In genomic region chr21:33258475-33258874, GRCh38 we compare ENCODE assay signal across 19 cellular contexts. TPM values are rescaled to one million over a fixed set of nuclear protein-coding genes. Genes with fewer than 3 reads are reported as not detected.
DNase-seq lines count a peak whose midpoint lies in the region; ATAC-seq and TF ChIP-seq lines count a peak whose summit lies in the region.
"Had no signal": no experiment of that assay in that cellular context is flagged by ENCODE, and none has a peak within 500 bp of the region (broad histone marks: within the 10 kb centered on the region; RNA-seq: fewer than 3 reads in every experiment).

No MANE protein-coding gene starts in this region.

- no peak overlapping the region for H3K4me2 ChIP-seq in IMR-90 (ENCODE audit: low read depth, low read length)

- no peak overlapping the region for H3K14ac ChIP-seq in IMR-90 (replicated peaks; ENCODE audit: low read depth, low read length)

- WGBS in IMR-90 (ENCODE audit: extremely low coverage in 2 of 2, insufficient read length in 1 of 2), 2 experiments, result 86% methylated on average over 1 of the region's 9 CpGs; no CpG with 5 or more reads in 1 of the 2 experiments

- no peak for DNase-seq in CD4-positive, CD25-positive, alpha-beta regulatory T cell
- DNase-seq in IMR-90, result no peak
- no peak for DNase-seq in activated naive CD8-positive, alpha-beta T cell treated with anti-CD3 and anti-CD28 coated beads, Interleukin-2, amount 50 U/mL, for 24 hours
- no peak for DNase-seq in naive thymus-derived CD8-positive, alpha-beta T cell
- DNase-seq in AML-193 (lab: John Stamatoyannopoulos, UW), result no peak
- no peak for DNase-seq in substantia nigra (lab: John Stamatoyannopoulos, UW)
- DNase-seq: C1 segment of cervical spinal cord, DMS79 treated with DMSO at 0.1 percent for 48 hours, GDM1, H9, Kasumi-1, NCI-H187 treated with DMSO at 0.1 percent for 48 hours, NCI-H2171 treated with DMSO at 0.1 percent for 48 hours, NCI-H774 had no signal

- TF ChIP-seq RAD21 in IMR-90 (IDR thresholded peaks at IDR 0.05; ENCODE audit: low read length), result no peak

- no peak overlapping the region for H2BK5ac ChIP-seq in IMR-90 (ENCODE audit: low read depth, low read length, poor library complexity, severe bottlenecking)

- H3K9me3 Mint-ChIP-seq in CD4-positive, CD25-positive, alpha-beta regulatory T cell, result peaks cover 0 to 4% (median 0%) of the 10 kb centered on the region in 7 donors
- H3K9me3 Mint-ChIP-seq in activated naive CD8-positive, alpha-beta T cell treated with anti-CD3 and anti-CD28 coated beads, Interleukin-2, amount 50 U/mL, for 24 hours, result peaks cover 5% of the 10 kb centered on the region
- peaks cover 0 to 7% (median 4%) of the 10 kb centered on the region in 9 donors for H3K9me3 Mint-ChIP-seq in naive thymus-derived CD8-positive, alpha-beta T cell

- no peak overlapping the region for H3K56ac ChIP-seq in IMR-90 (ENCODE audit: extremely low read depth, insufficient read depth, low read length)

- peak overlapping the region in 2 of 4 donors; percentile 23 to 58 for H3K4me3 Mint-ChIP-seq in CD4-positive, CD25-positive, alpha-beta regulatory T cell
- H3K4me3 Mint-ChIP-seq in activated naive CD8-positive, alpha-beta T cell treated with anti-CD3 and anti-CD28 coated beads, Interleukin-2, amount 50 U/mL, for 24 hours, result no peak overlapping the region
- H3K4me3 Mint-ChIP-seq in naive thymus-derived CD8-positive, alpha-beta T cell, result no peak overlapping the region
- H3K4me3 Mint-ChIP-seq: H9 had no signal

- H3K36me3 Mint-ChIP-seq in CD4-positive, CD25-positive, alpha-beta regulatory T cell, result peaks cover 54% of the 10 kb centered on the region
- H3K36me3 Mint-ChIP-seq in activated naive CD8-positive, alpha-beta T cell treated with anti-CD3 and anti-CD28 coated beads, Interleukin-2, amount 50 U/mL, for 24 hours (ENCODE audit: low read depth), result peaks cover 58% of the 10 kb centered on the region
- H3K36me3 Mint-ChIP-seq in naive thymus-derived CD8-positive, alpha-beta T cell, result peaks cover 18 to 67% (median 52%) of the 10 kb centered on the region in 3 donors

- H3K18ac ChIP-seq in IMR-90 (ENCODE audit: low read depth, low read length), result no peak overlapping the region

- H3K4ac ChIP-seq in IMR-90 (ENCODE audit: low read depth, low read length), result peak overlapping the region; percentile 51; the same call in 1 of the 2 replicates

- no peak overlapping the region for H3K23ac ChIP-seq in IMR-90 (ENCODE audit: low read depth, low read length)

- peak overlapping the region; percentile 10 for H3K27ac ChIP-seq in CD4-positive, CD25-positive, alpha-beta regulatory T cell (ENCODE audit: insufficient read depth, low read length, poor library complexity, severe bottlenecking)
- H3K27ac ChIP-seq in IMR-90 (ENCODE audit: insufficient read depth, low read length), result no peak overlapping the region
- H3K27ac ChIP-seq in substantia nigra (ENCODE audit: low read depth, low read length, poor library complexity, severe bottlenecking), result no peak overlapping the region

- no peak overlapping the region for H2AK9ac ChIP-seq in IMR-90 (replicated peaks; ENCODE audit: low read depth, low read length, poor library complexity)

- H2BK20ac ChIP-seq in IMR-90 (ENCODE audit: low read depth, low read length), result no peak overlapping the region

- no TSS peak for BruUV-seq in IMR-90 (replicated peaks; lab: Mats Ljungman, UMichigan)

- peaks cover 31% of the 10 kb centered on the region for H3K4me1 ChIP-seq in CD4-positive, CD25-positive, alpha-beta regulatory T cell (ENCODE audit: control insufficient read depth, insufficient read depth, low read length, poor library complexity, severe bottlenecking)
- peaks cover 4% of the 10 kb centered on the region for H3K4me1 ChIP-seq in IMR-90 (ENCODE audit: control insufficient read depth, insufficient read depth, low read length)

- H3K36me3 ChIP-seq in CD4-positive, CD25-positive, alpha-beta regulatory T cell (ENCODE audit: control insufficient read depth, insufficient read depth, low read length), result peaks cover 72% of the 10 kb centered on the region
- peaks cover 27% of the 10 kb centered on the region for H3K36me3 ChIP-seq in IMR-90 (ENCODE audit: control insufficient read depth, insufficient read depth, low read length)

- no peak overlapping the region for H3K4me3 ChIP-seq in CD4-positive, CD25-positive, alpha-beta regulatory T cell (ENCODE audit: low read depth, low read length)
- no peak overlapping the region for H3K4me3 ChIP-seq in IMR-90 (ENCODE audit: insufficient read depth, low read depth, low read length)

- no peaks in the 10 kb centered on the region for H3K9me3 ChIP-seq in CD4-positive, CD25-positive, alpha-beta regulatory T cell (ENCODE audit: control insufficient read depth in 2 of 2, low read length in 2 of 2)
- H3K9me3 ChIP-seq in IMR-90 (ENCODE audit: control insufficient read depth, insufficient read depth, low read length), result no peaks in the 10 kb centered on the region

- H3K27me3 Mint-ChIP-seq in CD4-positive, CD25-positive, alpha-beta regulatory T cell, result no peaks in the 10 kb centered on the region
- H3K27me3 Mint-ChIP-seq in activated naive CD8-positive, alpha-beta T cell treated with anti-CD3 and anti-CD28 coated beads, Interleukin-2, amount 50 U/mL, for 24 hours, result no peaks in the 10 kb centered on the region
- H3K27me3 Mint-ChIP-seq in naive thymus-derived CD8-positive, alpha-beta T cell, result no peaks in the 10 kb centered on the region

- in situ Hi-C loops in IMR-90 (cut with MboI; ENCODE audit: low sequenced_read_pairs), result no loop called here

- H4K20me1 ChIP-seq in IMR-90 (ENCODE audit: insufficient read depth, low read length), result no peaks in the 10 kb centered on the region

- H4K91ac ChIP-seq in IMR-90 (ENCODE audit: insufficient read depth, low read depth, low read length), result no peak overlapping the region

- no peak overlapping the region for H2AK5ac ChIP-seq in IMR-90 (ENCODE audit: low read depth, low read length)

- no peak overlapping the region for H4K5ac ChIP-seq in IMR-90 (ENCODE audit: low read depth, low read length)

- H3K9ac ChIP-seq in IMR-90 (ENCODE audit: low read depth, low read length), result no peak overlapping the region

- intact Hi-C loops in IMR-90 (cut with micrococcal nuclease), result no loop called here

- TF ChIP-seq POLR2A in IMR-90 (IDR thresholded peaks at IDR 0.05; ENCODE audit: low read depth, low read length), result no peak

- POLR2A ChIA-PET in IMR-90 (lab: Charles Lee; ENCODE audit: unreplicated experiment), result no interaction called here
- POLR2A ChIA-PET in naive thymus-derived CD8-positive, alpha-beta T cell (lab: Charles Lee), result no interaction called here

- peaks cover 31 to 87% (median 62%) of the 10 kb centered on the region in 4 donors for H3K4me1 Mint-ChIP-seq in CD4-positive, CD25-positive, alpha-beta regulatory T cell
- H3K4me1 Mint-ChIP-seq in activated naive CD8-positive, alpha-beta T cell treated with anti-CD3 and anti-CD28 coated beads, Interleukin-2, amount 50 U/mL, for 24 hours, result peaks cover 66% of the 10 kb centered on the region
- H3K4me1 Mint-ChIP-seq in naive thymus-derived CD8-positive, alpha-beta T cell, result peaks cover 14 to 70% (median 45%) of the 10 kb centered on the region in 4 donors
- H3K4me1 Mint-ChIP-seq: H9 had no signal

- H2BK120ac ChIP-seq in IMR-90 (ENCODE audit: low read depth, low read length), result no peak overlapping the region

- peaks cover 4% of the 10 kb centered on the region for H3K9me1 ChIP-seq in IMR-90 (ENCODE audit: insufficient read depth, low read length)

- no peak overlapping the region for H4K8ac ChIP-seq in IMR-90 (ENCODE audit: low read depth in 2 of 2, low read length in 2 of 2)

- TF ChIP-seq CTCF in IMR-90 (conservative IDR thresholded peaks at IDR 0.05; ENCODE audit: low read depth, low read length), result no peak

- peak overlapping the region in 1 of 3 donors; percentile 42 for H3K27ac Mint-ChIP-seq in CD4-positive, CD25-positive, alpha-beta regulatory T cell
- peak overlapping the region; percentile 55 for H3K27ac Mint-ChIP-seq in activated naive CD8-positive, alpha-beta T cell treated with anti-CD3 and anti-CD28 coated beads, Interleukin-2, amount 50 U/mL, for 24 hours
- peak overlapping the region in 9 of 10 donors; percentile 53 to 91 (median 87) for H3K27ac Mint-ChIP-seq in naive thymus-derived CD8-positive, alpha-beta T cell

- H3K79me1 ChIP-seq in IMR-90 (ENCODE audit: low read depth in 1 of 2, low read length in 2 of 2), result peaks cover 0 to 2% of the 10 kb centered on the region in 2 experiments; a peak in 1 of 4 replicates

- ATAC-seq in CD4-positive, CD25-positive, alpha-beta regulatory T cell (ENCODE audit: low read depth in 2 of 2), result no peak
- ATAC-seq in IMR-90 (ENCODE audit: low read depth) (no peak), HG02870 (IDR thresholded peaks at IDR 0.05; ENCODE audit: unreplicated experiment) (no peak), GM21576 (IDR thresholded peaks at IDR 0.05; ENCODE audit: unreplicated experiment) (no peak)
- no peak for ATAC-seq in activated naive CD8-positive, alpha-beta T cell treated with anti-CD3 and anti-CD28 coated beads, Interleukin-2, amount 50 U/mL, for 24 hours
- no peak for ATAC-seq in naive thymus-derived CD8-positive, alpha-beta T cell
- ATAC-seq: Panc1, Right ventricle myocardium inferior, SK-N-SH treated with all-trans-retinoic acid at 6 μM for 48 hours had no signal

- no peak overlapping the region for H2BK15ac ChIP-seq in IMR-90 (ENCODE audit: low read depth, low read length)

- no peak overlapping the region for H2AFZ ChIP-seq in IMR-90 (replicated peaks; ENCODE audit: low read length, poor library complexity)

- dilution Hi-C loops in IMR-90 (cut with HindIII; ENCODE audit: low sequenced_read_pairs, unreplicated experiment), result no loop called here

- no peaks in the 10 kb centered on the region for H3K27me3 ChIP-seq in CD4-positive, CD25-positive, alpha-beta regulatory T cell (ENCODE audit: control insufficient read depth, insufficient read depth, low read length)
- H3K27me3 ChIP-seq in IMR-90 (ENCODE audit: control insufficient read depth, insufficient read depth, low read length), result no peaks in the 10 kb centered on the region

- CTCF ChIA-PET in IMR-90 (lab: Yijun Ruan, JAX), result no interaction called here

RNA-seq across cellular contexts. Expression of gene IL10RB, which starts 7.7 kb away (rescaled TPM):
- total RNA-seq in CD4-positive, CD25-positive, alpha-beta regulatory T cell, result 30.9 TPM
- 100 to 1,000 TPM in 1 of 4 donors, 10 to 100 TPM in 3; 72.3 to 105 (median 84.9) TPM for polyA plus RNA-seq in CD4-positive, CD25-positive, alpha-beta regulatory T cell
- total RNA-seq in IMR-90 (2012; rRNA removed), result 40.8 and 45.2 TPM in 2 replicates
- polyA plus RNA-seq in IMR-90 (2012; rRNA removed), result 19.0 and 20.1 TPM in 2 replicates
- polyA plus RNA-seq in IMR-90 (2012; cell fraction: cytosol; rRNA removed), result 14.0 and 20.3 TPM in 2 replicates
- polyA plus RNA-seq in IMR-90 (2012; cell fraction: nucleus; rRNA removed; ENCODE audit: low replicate concordance), result 4.2 and 13.3 TPM in 2 replicates
- total RNA-seq in naive thymus-derived CD8-positive, alpha-beta T cell, result 10 to 100 TPM; 29.4 to 33.2 TPM
- 10 to 100 TPM; 44.6 to 50.6 (median 50.5) TPM for polyA plus RNA-seq in naive thymus-derived CD8-positive, alpha-beta T cell

RNA-seq across cellular contexts. Expression of gene IFNAR2, which starts 28.7 kb away (rescaled TPM):
- total RNA-seq in CD4-positive, CD25-positive, alpha-beta regulatory T cell, result 56.9 TPM
- 100 to 1,000 TPM; 110 to 121 (median 111) TPM for polyA plus RNA-seq in CD4-positive, CD25-positive, alpha-beta regulatory T cell
- 6.3 and 7.2 TPM in 2 replicates for total RNA-seq in IMR-90 (2012; rRNA removed)
- 10.9 and 13.9 TPM in 2 replicates for polyA plus RNA-seq in IMR-90 (2012; rRNA removed)
- 4.7 and 5.3 TPM in 2 replicates for polyA plus RNA-seq in IMR-90 (2012; cell fraction: cytosol; rRNA removed)
- polyA plus RNA-seq in IMR-90 (2012; cell fraction: nucleus; rRNA removed; ENCODE audit: low replicate concordance), result 3.4 and 12.2 TPM in 2 replicates
- 10 to 100 TPM; 59.7 to 66.4 TPM for total RNA-seq in naive thymus-derived CD8-positive, alpha-beta T cell
- polyA plus RNA-seq in naive thymus-derived CD8-positive, alpha-beta T cell, result 10 to 100 TPM; 53.9 to 72.9 (median 63.3) TPM
